ENCODE assay signal across 12 cellular contexts in genomic region chr12:52087961-52088820, GRCh38. TPM values are rescaled to one million over a fixed set of nuclear protein-coding genes. Genes with fewer than 3 reads are reported as not detected.
DNase-seq lines count a peak whose midpoint lies in the region; ATAC-seq and TF ChIP-seq lines count a peak whose summit lies in the region.
"Had no signal": no experiment of that assay in that cellular context is flagged by ENCODE, and none has a peak within 500 bp of the region (broad histone marks: within the 10 kb centered on the region; RNA-seq: fewer than 3 reads in every experiment).

No MANE protein-coding gene starts in this region.

- DNase-seq in GM12865 (ENCODE audit: low read depth) (peak; percentile 71), myocyte (ENCODE audit: low read depth) (peak; percentile 61), T-helper 1 cell (no peak), DMS53 treated with DMSO at 0.1 percent for 48 hours (lab: John Stamatoyannopoulos, UW; ENCODE audit: unreplicated experiment) (no peak)
- DNase-seq: activated CD4-positive, alpha-beta T cell treated with anti-CD3 and anti-CD28 coated beads for 4 hours; DMS79 treated with DMSO at 0.1 percent for 48 hours; NCI-H2029 treated with DMSO at 0.1 percent for 48 hours had no signal

- ATAC-seq in GM19467 (IDR thresholded peaks at IDR 0.05; ENCODE audit: unreplicated experiment): peak; percentile 70
- no peak for ATAC-seq in HG03097 (IDR thresholded peaks at IDR 0.05; ENCODE audit: low FRiP score, unreplicated experiment)

- no peaks in the 10 kb centered on the region for H3K27me3 ChIP-seq in KMS-11 (ENCODE audit: insufficient read depth, low read depth)

- H3K9ac ChIP-seq in KMS-11: no peak overlapping the region

- no peaks in the 10 kb centered on the region for H4K20me1 ChIP-seq in KMS-11 (ENCODE audit: insufficient read depth)

- H2AFZ ChIP-seq in KMS-11 (ENCODE audit: low read depth): no peak overlapping the region
- H2AFZ ChIP-seq: hepatocyte had no signal

- H3K79me2 ChIP-seq in KMS-11 (ENCODE audit: insufficient read depth, low read depth): no peaks in the 10 kb centered on the region
- H3K79me2 ChIP-seq: hepatocyte had no signal

- no peak overlapping the region for H3K4me2 ChIP-seq in KMS-11
- H3K4me2 ChIP-seq: hepatocyte had no signal

- no peak overlapping the region for H3K4me3 ChIP-seq in GM12865 (ENCODE audit: low read depth, low read length)
- no peak overlapping the region for H3K4me3 ChIP-seq in KMS-11 (IDR thresholded peaks at IDR 0.05; ENCODE audit: insufficient read depth, low read depth, low read length)
- H3K4me3 ChIP-seq: adrenal gland, hepatocyte had no signal

- H3K27ac ChIP-seq in KMS-11: no peak overlapping the region
- H3K27ac ChIP-seq: adrenal gland, hepatocyte had no signal

- peaks cover 5% of the 10 kb centered on the region for H3K4me1 ChIP-seq in KMS-11 (ENCODE audit: low read depth, poor library complexity, severe bottlenecking)
- H3K4me1 ChIP-seq: adrenal gland had no signal

- H3K36me3 ChIP-seq in KMS-11 (ENCODE audit: insufficient read depth): no peaks in the 10 kb centered on the region
- H3K36me3 ChIP-seq: adrenal gland had no signal

- TF ChIP-seq CTCF in GM12865 (IDR thresholded peaks at IDR 0.05; ENCODE audit: insufficient read depth, low read depth, low read length, missing control alignments): no peak
- 0 out of 2 replicates have a peak, but pooled peaks have one; percentile 17 for TF ChIP-seq CTCF in KMS-11 (conservative IDR thresholded peaks at IDR 0.05; ENCODE audit: low read depth, low read length)

RNA-seq across cellular contexts. Expression of gene SMIM41, which starts 8.7 kb away (rescaled TPM):
- not detected in 2 replicates for total RNA-seq in myocyte
- polyA plus RNA-seq in myocyte (2012): 0.11 TPM
- total RNA-seq: hepatocyte had no signal
- polyA plus RNA-seq: hepatocyte had no signal

RNA-seq across cellular contexts. Expression of gene ATG101, which starts 18.4 kb away (rescaled TPM):
- total RNA-seq in myocyte: 93.8 and 105 TPM in 2 replicates
- polyA plus RNA-seq in myocyte (2012): 152 TPM

RNA-seq across cellular contexts. Expression of gene NR4A1, which starts 36.9 kb away (rescaled TPM):
- total RNA-seq in myocyte: 3.4 and 5.5 TPM in 2 replicates
- 2.7 TPM for polyA plus RNA-seq in myocyte (2012)

Comparison
In these comparisons a context has a peak if more than half of its experiments do, and no peak if none do; other contexts are left out.
1. DNase-seq: peak in GM12865 (single experiment) and myocyte (single experiment); none in T-helper 1 cell (0 of 5) and DMS53 treated with DMSO at 0.1 percent for 48 hours (single experiment).